9 cellular contexts compared by ENCODE assay signal in genomic region chr9:101737705-101738565, GRCh38. TPM values are rescaled to one million over a fixed set of nuclear protein-coding genes. Genes with fewer than 3 reads are reported as not detected.
DNase-seq lines count a peak whose midpoint lies in the region; ATAC-seq and TF ChIP-seq lines count a peak whose summit lies in the region.
"Had no signal": no experiment of that assay in that cellular context is flagged by ENCODE, and none has a peak within 500 bp of the region (broad histone marks: within the 10 kb centered on the region; RNA-seq: fewer than 3 reads in every experiment).

No MANE protein-coding gene starts in this region.

- peaks cover 26% of the 10 kb centered on the region; the same call in 1 of the 2 replicates for H3K27me3 ChIP-seq in SK-N-SH (ENCODE audit: insufficient read depth)

- no peak overlapping the region for H3K27ac ChIP-seq in SK-N-SH (ENCODE audit: low read depth in 2 of 2, low read length in 1 of 2)

- H4K20me1 ChIP-seq in SK-N-SH (ENCODE audit: insufficient read depth): no peaks in the 10 kb centered on the region

- H3K4me1 Mint-ChIP-seq in stimulated activated naive B cell treated with anti-CD40 and anti-IgM and Interleukin-4, amounts not matched to agents 10 μg/mL and 1 μg/mL and 100 μg/mL, for 72 hours: peaks cover 3 to 6% of the 10 kb centered on the region in 2 donors

- H3K36me3 ChIP-seq in SK-N-SH (replicated peaks in 1 of 2; ENCODE audit: control insufficient read depth in 1 of 2, insufficient read depth in 2 of 2, low read length in 1 of 2): no peaks in the 10 kb centered on the region

- TF ChIP-seq RAD21 in SK-N-SH (IDR thresholded peaks at IDR 0.05; ENCODE audit: low read length): no peak

- no peaks in the 10 kb centered on the region for H3K79me2 ChIP-seq in SK-N-SH (ENCODE audit: insufficient read depth)

- H3K9ac ChIP-seq in SK-N-SH: no peak overlapping the region

- no peak overlapping the region for H2AFZ ChIP-seq in SK-N-SH (ENCODE audit: low read depth)

- no peaks in the 10 kb centered on the region for H3K9me3 ChIP-seq in SK-N-SH

- no peak for ATAC-seq in stimulated activated naive B cell treated with anti-CD40 and anti-IgM and Interleukin-4, amounts not matched to agents 10 μg/mL and 1 μg/mL and 100 μg/mL, for 72 hours (replicated peaks)
- ATAC-seq in GM18498 (IDR thresholded peaks at IDR 0.05; ENCODE audit: unreplicated experiment) (no peak), GM18519 (IDR thresholded peaks at IDR 0.05; ENCODE audit: low FRiP score, unreplicated experiment) (no peak)

- H3K4me3 ChIP-seq in SK-N-SH (ENCODE audit: low read depth in 2 of 2, low read length in 1 of 2): peak overlapping the region in 1 of 2 experiments; percentile 21; a peak in 2 of 4 replicates

- POLR2A ChIA-PET in SK-N-SH (lab: Yijun Ruan, JAX): no interaction called here

- peaks cover 0 to 1% of the 10 kb centered on the region in 2 donors for H3K9me3 Mint-ChIP-seq in stimulated activated naive B cell treated with anti-CD40 and anti-IgM and Interleukin-4, amounts not matched to agents 10 μg/mL and 1 μg/mL and 100 μg/mL, for 72 hours

- no peak for TF ChIP-seq CTCF in SK-N-SH (IDR thresholded peaks at IDR 0.05)

- H3K4me2 ChIP-seq in SK-N-SH: peak overlapping the region; percentile 63

- peak overlapping the region; percentile 85 for H3K27ac Mint-ChIP-seq in stimulated activated naive B cell treated with anti-CD40 and anti-IgM and Interleukin-4, amounts not matched to agents 10 μg/mL and 1 μg/mL and 100 μg/mL, for 72 hours

- no peak for TF ChIP-seq EP300 in SK-N-SH (IDR thresholded peaks at IDR 0.05; ENCODE audit: borderline replicate concordance in 1 of 2, low read depth in 1 of 2, low read length in 1 of 2)

- no peaks in the 10 kb centered on the region for H3K9me2 ChIP-seq in SK-N-SH

- H3K36me3 Mint-ChIP-seq in stimulated activated naive B cell treated with anti-CD40 and anti-IgM and Interleukin-4, amounts not matched to agents 10 μg/mL and 1 μg/mL and 100 μg/mL, for 72 hours: peaks cover 0 to 3% of the 10 kb centered on the region in 2 donors

- CTCF ChIA-PET in SK-N-SH (lab: Yijun Ruan, JAX): interaction anchor here (1.2 to 1.4 kb wide), 2 partner anchors 9 to 10 kb away, joined by 3 to 4 read pairs; no protein-coding TSS in a partner anchor

- H3F3A ChIP-seq in SK-N-SH (replicated peaks; ENCODE audit: insufficient read depth): no peaks in the 10 kb centered on the region

- DNase-seq in NCI-H2029 treated with DMSO at 0.1 percent for 48 hours (lab: John Stamatoyannopoulos, UW) (peak; percentile 10), NCI-H2029 (lab: John Stamatoyannopoulos, UW) (no peak), SK-N-SH (peak; percentile 56), iPS-NIHi11 (ENCODE audit: low spot score) (peak; percentile 45)
- DNase-seq in stimulated activated naive B cell treated with anti-CD40 and anti-IgM and Interleukin-4, amounts not matched to agents 10 μg/mL and 1 μg/mL and 100 μg/mL, for 72 hours: no peak
- no peak for DNase-seq in activated CD8-positive, alpha-beta memory T cell treated with anti-CD3 and anti-CD28 coated beads for 24 hours

- H3K4me3 Mint-ChIP-seq in stimulated activated naive B cell treated with anti-CD40 and anti-IgM and Interleukin-4, amounts not matched to agents 10 μg/mL and 1 μg/mL and 100 μg/mL, for 72 hours: peak overlapping the region; percentile 53 to 71

- 2% methylated on average over 32 of the region's 78 CpGs for WGBS in SK-N-SH (ENCODE audit: low lambda C conversion rate)

- peaks cover 42 to 46% of the 10 kb centered on the region in 2 donors for H3K27me3 Mint-ChIP-seq in stimulated activated naive B cell treated with anti-CD40 and anti-IgM and Interleukin-4, amounts not matched to agents 10 μg/mL and 1 μg/mL and 100 μg/mL, for 72 hours

- H3K4me1 ChIP-seq in SK-N-SH (ENCODE audit: control insufficient read depth in 1 of 2, insufficient read depth in 2 of 2, low read depth in 1 of 2, low read length in 1 of 2): no peaks in the 10 kb centered on the region; a peak in 1 of 4 replicates

TF ChIP-seq in SK-N-SH, 30 proteins besides CTCF, POLR2A, EP300 and RAD21:
- no peak for TF ChIP-seq RXRA (IDR thresholded peaks at IDR 0.05; ENCODE audit: borderline replicate concordance, low read depth)
- TF ChIP-seq RFX5 (IDR thresholded peaks at IDR 0.05; ENCODE audit: low read length): no peak
- TF ChIP-seq GABPA (IDR thresholded peaks at IDR 0.05; ENCODE audit: low read depth): no peak
- no peak for TF ChIP-seq USF1 (IDR thresholded peaks at IDR 0.05; ENCODE audit: borderline replicate concordance, low read depth)
- no peak for TF ChIP-seq MXI1 (IDR thresholded peaks at IDR 0.05; ENCODE audit: low read depth, low read length)
- no peak for TF ChIP-seq NFIC (IDR thresholded peaks at IDR 0.05; ENCODE audit: borderline replicate concordance)
- TF ChIP-seq CHD2 (IDR thresholded peaks at IDR 0.05; ENCODE audit: low read length, partially characterized antibody): no peak

RNA-seq across cellular contexts. Expression of gene GRIN3A, which starts 0.5 kb away (rescaled TPM):
- not detected in 2 replicates for polyA plus RNA-seq in SK-N-SH (2012; rRNA removed)
- polyA plus RNA-seq in SK-N-SH (2012; cell fraction: cytosol; rRNA removed): not detected in 2 replicates
- not detected in 2 replicates for polyA plus RNA-seq in SK-N-SH (2012; cell fraction: nucleus; rRNA removed)
- polyA plus RNA-seq: AG04450 had no signal

Comparison
In these comparisons a context has a peak if more than half of its experiments do, and no peak if none do; other contexts are left out.
1. DNase-seq: peak in NCI-H2029 treated with DMSO at 0.1 percent for 48 hours (single experiment), SK-N-SH (single experiment) and iPS-NIHi11 (single experiment); none in NCI-H2029 (single experiment), stimulated activated naive B cell treated with anti-CD40 and anti-IgM and Interleukin-4, amounts not matched to agents 10 μg/mL and 1 μg/mL and 100 μg/mL, for 72 hours (single experiment) and activated CD8-positive, alpha-beta memory T cell treated with anti-CD3 and anti-CD28 coated beads for 24 hours (single experiment).